In genomic region chr14:26845106-26845818, GRCh38 we compare ENCODE assay signal across 20 cellular contexts.
"Had no signal": no experiment of that assay in that cellular context is flagged by ENCODE, and none has a peak within 500 bp of the region (broad histone marks: within the 10 kb centered on the region; RNA-seq: fewer than 3 reads in every experiment).

No MANE protein-coding gene starts in this region.

- H3K36me3 ChIP-seq: adrenal gland, esophagus muscularis mucosa, prostate gland, spleen, upper lobe of left lung had no signal

- H3K4me3 ChIP-seq: adrenal gland, esophagus muscularis mucosa, prostate gland, spleen, upper lobe of left lung had no signal

- H3K4me3 Mint-ChIP-seq: activated CD4-positive, alpha-beta memory T cell treated with anti-CD3 and anti-CD28 coated beads, Interleukin-2, amount 10 ng/mL, durations not matched to agents 7 days and 5 days; activated naive CD4-positive, alpha-beta T cell treated with anti-CD3 and anti-CD28 coated beads, Interleukin-2, amount 50 U/mL, for 24 hours; activated T-cell treated with anti-CD3 and anti-CD28 coated beads, Interleukin-2, amount 50 U/mL, for 24 hours; naive thymus-derived CD4-positive, alpha-beta T cell; stimulated activated naive CD8-positive, alpha-beta T cell treated with anti-CD3 and anti-CD28 coated beads, Interleukin-15, amount 100 ng/mL, for 72 hours; WTC11 had no signal

- H3K27ac ChIP-seq: adrenal gland, esophagus muscularis mucosa, prostate gland, spleen, upper lobe of left lung had no signal

- H3K27me3 ChIP-seq: adrenal gland, esophagus muscularis mucosa, spleen, upper lobe of left lung had no signal

- H3K27me3 Mint-ChIP-seq: activated CD4-positive, alpha-beta memory T cell treated with anti-CD3 and anti-CD28 coated beads, Interleukin-2, amount 10 ng/mL, durations not matched to agents 7 days and 5 days; activated naive CD4-positive, alpha-beta T cell treated with anti-CD3 and anti-CD28 coated beads, Interleukin-2, amount 50 U/mL, for 24 hours; activated T-cell treated with anti-CD3 and anti-CD28 coated beads, Interleukin-2, amount 50 U/mL, for 24 hours; naive thymus-derived CD4-positive, alpha-beta T cell; stimulated activated naive CD8-positive, alpha-beta T cell treated with anti-CD3 and anti-CD28 coated beads, Interleukin-15, amount 100 ng/mL, for 72 hours had no signal

- H3K27ac Mint-ChIP-seq: activated CD4-positive, alpha-beta memory T cell treated with anti-CD3 and anti-CD28 coated beads, Interleukin-2, amount 10 ng/mL, durations not matched to agents 7 days and 5 days; activated naive CD4-positive, alpha-beta T cell treated with anti-CD3 and anti-CD28 coated beads, Interleukin-2, amount 50 U/mL, for 24 hours; activated T-cell treated with anti-CD3 and anti-CD28 coated beads, Interleukin-2, amount 50 U/mL, for 24 hours; naive thymus-derived CD4-positive, alpha-beta T cell; stimulated activated naive CD8-positive, alpha-beta T cell treated with anti-CD3 and anti-CD28 coated beads, Interleukin-15, amount 100 ng/mL, for 72 hours; WTC11 had no signal

- DNase-seq: activated CD4-positive, alpha-beta memory T cell treated with anti-CD3 and anti-CD28 coated beads, Interleukin-2, amount 10 ng/mL, durations not matched to agents 7 days and 5 days; activated CD4-positive, alpha-beta T cell treated with anti-CD3 and anti-CD28 coated beads for 4 hours; activated effector memory CD4-positive, alpha-beta T cell treated with anti-CD3 and anti-CD28 coated beads, Interleukin-2, amount 50 U/mL, for 16 hours; activated T-cell treated with anti-CD3 and anti-CD28 coated beads, Interleukin-2, amount 50 U/mL, for 24 hours; adrenal gland; central memory CD4-positive, alpha-beta T cell; cortex of kidney; effector CD4-positive, alpha-beta T cell; mammary epithelial cell; naive thymus-derived CD4-positive, alpha-beta T cell; occipital lobe; spleen; stimulated activated naive CD8-positive, alpha-beta T cell treated with anti-CD3 and anti-CD28 coated beads, Interleukin-15, amount 100 ng/mL, for 72 hours; T-helper 1 cell; T1000; upper lobe of left lung had no signal

- H3K9me3 Mint-ChIP-seq: WTC11 had no signal

- H3K9me3 ChIP-seq: adrenal gland, esophagus muscularis mucosa, prostate gland, upper lobe of left lung had no signal

- H3K4me1 ChIP-seq: prostate gland, spleen had no signal

- H3K4me1 Mint-ChIP-seq: activated CD4-positive, alpha-beta memory T cell treated with anti-CD3 and anti-CD28 coated beads, Interleukin-2, amount 10 ng/mL, durations not matched to agents 7 days and 5 days; activated naive CD4-positive, alpha-beta T cell treated with anti-CD3 and anti-CD28 coated beads, Interleukin-2, amount 50 U/mL, for 24 hours; naive thymus-derived CD4-positive, alpha-beta T cell; stimulated activated naive CD8-positive, alpha-beta T cell treated with anti-CD3 and anti-CD28 coated beads, Interleukin-15, amount 100 ng/mL, for 72 hours had no signal

- H3K36me3 Mint-ChIP-seq: activated naive CD4-positive, alpha-beta T cell treated with anti-CD3 and anti-CD28 coated beads, Interleukin-2, amount 50 U/mL, for 24 hours; naive thymus-derived CD4-positive, alpha-beta T cell; WTC11 had no signal
